19 cellular contexts compared by ENCODE assay signal in the genomic region with DNA sequence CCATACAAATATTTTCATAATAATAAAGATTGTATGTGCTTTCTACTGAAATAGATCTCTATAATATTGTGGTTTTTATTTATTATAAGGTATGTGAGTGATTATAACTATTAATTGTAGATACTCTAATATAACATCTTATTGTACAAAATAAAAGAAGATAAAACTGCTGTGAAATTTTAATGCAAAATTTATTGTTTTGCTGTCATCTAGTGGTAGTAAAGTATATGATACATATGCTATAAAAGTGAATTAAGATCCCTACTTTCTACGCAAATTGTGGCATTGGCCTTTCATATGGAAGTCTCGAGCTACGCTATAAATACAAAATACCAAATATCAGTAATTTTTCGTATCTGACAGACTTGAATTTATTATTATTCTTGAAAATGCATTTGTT. TPM values are rescaled to one million over a fixed set of nuclear protein-coding genes. Genes with fewer than 3 reads are reported as not detected.
DNase-seq lines count a peak whose midpoint lies in the region; ATAC-seq and TF ChIP-seq lines count a peak whose summit lies in the region.
"Had no signal": no experiment of that assay in that cellular context is flagged by ENCODE, and none has a peak within 500 bp of the region (broad histone marks: within the 10 kb centered on the region; RNA-seq: fewer than 3 reads in every experiment).

No MANE protein-coding gene starts in this region.

- intact Hi-C loops in PC-3 (cut with micrococcal nuclease), result loop anchor here (1.0 kb wide), 1 partner anchor 1637 kb away; no protein-coding TSS in a partner anchor

- peak; percentile 52 for TF ChIP-seq CTCF in 22Rv1 (IDR thresholded peaks at IDR 0.05)
- TF ChIP-seq CTCF in PC-3 (conservative IDR thresholded peaks at IDR 0.05; ENCODE audit: low read depth, low read length), result peak; percentile 54

- no peaks in the 10 kb centered on the region for H3K4me1 ChIP-seq in PC-3 (ENCODE audit: insufficient read depth, low read length)
- H3K4me1 ChIP-seq: spleen, uterus had no signal

- no peaks in the 10 kb centered on the region for H3K9me2 ChIP-seq in PC-3 (replicated peaks; ENCODE audit: low read length)

- H4K20me1 ChIP-seq in PC-3 (ENCODE audit: low read length), result no peaks in the 10 kb centered on the region

- H3K4me2 ChIP-seq in PC-3 (ENCODE audit: low read length), result no peak overlapping the region

- ATAC-seq in PC-3 (no peak), HG02852 (IDR thresholded peaks at IDR 0.05; ENCODE audit: unreplicated experiment) (no peak), HG03469 (IDR thresholded peaks at IDR 0.05; ENCODE audit: unreplicated experiment) (no peak)
- ATAC-seq: Panc1 had no signal

- H3F3A ChIP-seq in PC-3 (ENCODE audit: low read length, unreplicated experiment), result no peaks in the 10 kb centered on the region

- H2AFZ ChIP-seq in PC-3 (ENCODE audit: low read length), result no peak overlapping the region

- no TSS peak for BruUV-seq in PC-3 (replicated peaks; lab: Mats Ljungman, UMichigan)

- no peak overlapping the region for H3K4me3 ChIP-seq in PC-3 (ENCODE audit: low read length)
- H3K4me3 ChIP-seq: spleen, uterus had no signal

- H3K79me2 ChIP-seq in PC-3 (ENCODE audit: low read length), result no peaks in the 10 kb centered on the region

- no peaks in the 10 kb centered on the region for H3K9me3 ChIP-seq in PC-3 (ENCODE audit: low read length)
- H3K9me3 ChIP-seq: spleen, uterus had no signal

- H3K36me3 ChIP-seq in PC-3 (ENCODE audit: low read depth, low read length), result no peaks in the 10 kb centered on the region
- H3K36me3 ChIP-seq: spleen, uterus had no signal

- DNase-seq in DMS114 treated with DMSO at 0.1 percent for 48 hours (lab: John Stamatoyannopoulos, UW; ENCODE audit: unreplicated experiment) (peak; percentile 3), PC-3 (peak; percentile 25), fibroblast of peridontal ligament (ENCODE audit: extremely low read depth) (peak; percentile 1), KG1 (lab: John Stamatoyannopoulos, UW) (no peak), A172 (ENCODE audit: low spot score) (no peak)
- DNase-seq: activated B cell treated with CpG ODN at 0.5 μM for 24 hours; activated naive CD4-positive, alpha-beta T cell treated with Interleukin-2 at 50 U/mL for 16 hours; head of caudate nucleus; NCI-H1417; NCI-H446; spleen; T-helper 1 cell; uterus had no signal

- H3K27ac ChIP-seq in 22Rv1 (no peak overlapping the region), PC-3 (ENCODE audit: low read length) (no peak overlapping the region)
- H3K27ac ChIP-seq: spleen, uterus had no signal

- no peaks in the 10 kb centered on the region for H3K27me3 ChIP-seq in PC-3 (ENCODE audit: low read length)
- H3K27me3 ChIP-seq: uterus had no signal

- H3K9ac ChIP-seq in PC-3 (ENCODE audit: low read length), result no peak overlapping the region

- POLR2A ChIA-PET in PC-3 (lab: Charles Lee; ENCODE audit: unreplicated experiment), result no interaction called here

- CTCF ChIA-PET in PC-3 (lab: Charles Lee), result no interaction called here

RNA-seq across cellular contexts. Expression of a gene that starts 19.3 kb away (rescaled TPM):
- not detected in 2 replicates for total RNA-seq in PC-3 (2014; rRNA removed)
- total RNA-seq in A172 (2014; rRNA removed; shearing (Covaris generic)), result not detected in 2 replicates
- total RNA-seq: activated B cell treated with CpG ODN at 0.5 μM for 24 hours, kidney epithelial cell, osteocyte, spleen had no signal

RNA-seq across cellular contexts. Expression of a gene that starts 46.1 kb away (rescaled TPM):
- 12.8 and 13.7 TPM in 2 replicates for total RNA-seq in PC-3 (2014; rRNA removed)
- 15.1 and 20.9 TPM in 2 replicates for total RNA-seq in A172 (2014; rRNA removed; shearing (Covaris generic))

Comparison
In these comparisons a context has a peak if more than half of its experiments do, and no peak if none do; other contexts are left out.
1. DNase-seq: peak in DMS114 treated with DMSO at 0.1 percent for 48 hours (single experiment), PC-3 (single experiment) and fibroblast of peridontal ligament (single experiment); none in KG1 (single experiment) and A172 (single experiment).